ENCODE assay signal across 8 cellular contexts in the genomic region with DNA sequence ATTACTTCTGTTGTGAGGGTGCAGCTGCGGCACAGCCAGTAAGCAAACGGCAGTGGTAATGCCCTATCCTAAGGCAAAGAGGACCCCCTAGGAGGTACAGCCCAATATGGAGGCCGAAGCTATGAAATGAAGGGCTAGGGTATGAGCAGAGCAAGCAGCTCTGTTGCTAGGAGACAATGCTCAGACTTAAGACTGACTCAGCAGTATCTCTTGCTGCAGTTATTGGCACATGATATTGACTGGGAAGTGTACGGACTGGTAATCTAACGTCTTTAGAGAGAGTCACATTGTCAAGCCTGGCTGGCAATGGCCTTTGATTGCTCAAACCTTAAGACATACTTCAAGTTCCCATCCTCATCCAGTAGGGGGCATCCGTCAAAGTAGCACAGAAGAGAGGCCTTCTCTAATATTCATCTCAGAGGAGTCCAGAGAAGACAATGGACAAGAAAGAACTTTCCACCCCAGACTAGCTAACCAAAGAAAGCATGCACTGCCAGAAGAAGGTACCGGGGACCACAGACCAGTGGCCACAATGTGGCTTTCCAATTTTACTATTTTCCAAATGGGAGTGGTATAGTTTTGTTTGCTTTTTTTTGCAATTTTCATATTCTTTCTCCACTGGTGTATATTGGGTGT. TPM values are rescaled to one million over a fixed set of nuclear protein-coding genes. Genes with fewer than 3 reads are reported as not detected.
A peak's percentile ranks its signal among the peaks of the same experiment; 100 is the strongest.
DNase-seq lines count a peak whose midpoint lies in the region; ATAC-seq and TF ChIP-seq lines count a peak whose summit lies in the region.

No MANE protein-coding gene starts in this region.

- DNase-seq in AG10803 (ENCODE audit: low read depth) (peak; percentile 72), NCI-H774 (lab: John Stamatoyannopoulos, UW) (peak; percentile 2), cardiac fibroblast (ENCODE audit: low read depth in 2 of 2) (peak; percentile 27 to 66), mesendoderm (peak; percentile 75), NCI-H2171 treated with DMSO at 0.1 percent for 48 hours (lab: John Stamatoyannopoulos, UW) (no peak)

- TF ChIP-seq CTCF in AG10803 (conservative IDR thresholded peaks at IDR 0.05; ENCODE audit: low read length) = peak; percentile 88
- peak; percentile 79 for TF ChIP-seq CTCF in GM12873 (IDR thresholded peaks at IDR 0.05; ENCODE audit: insufficient read depth, low read depth, low read length, missing control alignments)
- peak; percentile 35 for TF ChIP-seq CTCF in cardiac fibroblast (IDR thresholded peaks at IDR 0.05; ENCODE audit: low read depth, low read length)

- no peak overlapping the region for H3K4me2 ChIP-seq in mesendoderm (ENCODE audit: low read length)

- H3K23ac ChIP-seq in mesendoderm (ENCODE audit: low read length) = no peak overlapping the region

- H2BK120ac ChIP-seq in mesendoderm (ENCODE audit: low read depth, low read length) = no peak overlapping the region

- H3K9ac ChIP-seq in mesendoderm (ENCODE audit: low read length) = no peak overlapping the region

- H3K27ac ChIP-seq in mesendoderm (ENCODE audit: low read depth, low read length) = no peak overlapping the region

- no peaks in the 10 kb centered on the region for H3K27me3 ChIP-seq in mesendoderm (ENCODE audit: insufficient read depth, low read length, poor library complexity)

- H3K4me3 ChIP-seq in AG10803 (ENCODE audit: low read length) = no peak overlapping the region
- no peak overlapping the region for H3K4me3 ChIP-seq in cardiac fibroblast (replicated peaks in 1 of 2; ENCODE audit: low read depth in 2 of 2, low read length in 2 of 2)
- H3K4me3 ChIP-seq in mesendoderm (ENCODE audit: low read length) = no peak overlapping the region

- H3K4ac ChIP-seq in mesendoderm (ENCODE audit: low read depth, low read length) = no peak overlapping the region

- H4K8ac ChIP-seq in mesendoderm (ENCODE audit: low read depth, low read length) = no peak overlapping the region

- H3K4me1 ChIP-seq in mesendoderm (ENCODE audit: control insufficient read depth, low read depth, low read length) = peaks cover 2% of the 10 kb centered on the region

- H4K5ac ChIP-seq in mesendoderm (ENCODE audit: low read length) = no peak overlapping the region

- no peak overlapping the region for H3K56ac ChIP-seq in mesendoderm (ENCODE audit: low read length)

- no peak overlapping the region for H2BK15ac ChIP-seq in mesendoderm (replicated peaks; ENCODE audit: low read depth)

- no peak overlapping the region for H2BK5ac ChIP-seq in mesendoderm (ENCODE audit: low read length)

- ATAC-seq in HG03469 (IDR thresholded peaks at IDR 0.05; ENCODE audit: unreplicated experiment) = no peak
- ATAC-seq in HG03439 (IDR thresholded peaks at IDR 0.05; ENCODE audit: unreplicated experiment) = no peak

- no peaks in the 10 kb centered on the region for H3K79me1 ChIP-seq in mesendoderm (ENCODE audit: low read length)

- WGBS in mesendoderm (ENCODE audit: extremely low coverage, insufficient coverage, low lambda C conversion rate) = no CpG with 5 or more reads among the region's 7 CpGs

- no peak overlapping the region for H2AK5ac ChIP-seq in mesendoderm (ENCODE audit: low read length)

- no peak overlapping the region for H3K18ac ChIP-seq in mesendoderm (ENCODE audit: low read length)

- no peaks in the 10 kb centered on the region for H3K36me3 ChIP-seq in mesendoderm (ENCODE audit: control insufficient read depth, insufficient read depth, low read length)

- H3K79me2 ChIP-seq in mesendoderm (ENCODE audit: control insufficient read depth, insufficient read depth, low read length) = no peaks in the 10 kb centered on the region

RNA-seq across cellular contexts. Expression of a gene that starts 37.0 kb away (rescaled TPM):
- 0.14 TPM for polyA plus RNA-seq in mesendoderm (2013, experiment 1 of 2)
- polyA plus RNA-seq in mesendoderm (2013, experiment 2 of 2) = 0.18 TPM

Comparison
In these comparisons a context has a peak if more than half of its experiments do, and no peak if none do; other contexts are left out.
1. CTCF ChIP-seq: peak in every context shown above with its lines; median percentile 88 in AG10803; 79 in GM12873; 35 in cardiac fibroblast.